In genomic region chr6:329888-330691, GRCh38 we compare ENCODE assay signal across 15 cellular contexts. TPM values are rescaled to one million over a fixed set of nuclear protein-coding genes. Genes with fewer than 3 reads are reported as not detected.
A peak's percentile ranks its signal among the peaks of the same experiment; 100 is the strongest.
DNase-seq lines count a peak whose midpoint lies in the region; ATAC-seq, FAIRE-seq and TF ChIP-seq lines count a peak whose summit lies in the region.
"Had no signal": no experiment of that assay in that cellular context is flagged by ENCODE, and none has a peak within 500 bp of the region (broad histone marks: within the 10 kb centered on the region; RNA-seq: fewer than 3 reads in every experiment).

No MANE protein-coding gene starts in this region.

- no peak for ATAC-seq in GM19324 (IDR thresholded peaks at IDR 0.05; ENCODE audit: low FRiP score, unreplicated experiment)

- no peak overlapping the region for H2BK5ac ChIP-seq in H1 (ENCODE audit: low read depth, low read length)

- H3K27ac ChIP-seq in H1 (ENCODE audit: low read depth, low read length): no peak overlapping the region

- H3K18ac ChIP-seq in H1 (ENCODE audit: extremely low read depth, low read length): no peak overlapping the region

- no peak overlapping the region for H4K91ac ChIP-seq in H1 (replicated peaks; ENCODE audit: insufficient read length, low read length)

- peaks cover 31 to 86% of the 10 kb centered on the region in 2 experiments for H3K9me3 ChIP-seq in H1 (ENCODE audit: insufficient read depth in 2 of 2, low read depth in 1 of 2, low read length in 1 of 2)

- H3K4me3 ChIP-seq in GM12865 (ENCODE audit: low read depth, low read length): peak overlapping the region; percentile 54
- H3K4me3 ChIP-seq in H1 (ENCODE audit: extremely low read depth in 1 of 4, insufficient read depth in 2 of 4, low read depth in 3 of 4, low read length in 4 of 4): no peak overlapping the region

- H2BK15ac ChIP-seq in H1 (ENCODE audit: low read length): no peak overlapping the region

- no peak for TF ChIP-seq EP300 in H1 (IDR thresholded peaks at IDR 0.05; ENCODE audit: borderline replicate concordance in 1 of 2, low read depth in 2 of 2, low read length in 2 of 2)

- FAIRE-seq in H1 (lab: Jason Lieb, UNC): no peak

- no peak overlapping the region for H4K8ac ChIP-seq in H1 (ENCODE audit: extremely low read depth, insufficient read depth, low read length)

- no peaks in the 10 kb centered on the region for H3K4me1 Mint-ChIP-seq in type B pancreatic cell (ENCODE audit: unreplicated experiment)

- TF ChIP-seq CTCF in GM12865 (IDR thresholded peaks at IDR 0.05; ENCODE audit: insufficient read depth, low read depth, low read length, missing control alignments): no peak
- TF ChIP-seq CTCF in H1 (IDR thresholded peaks at IDR 0.05; ENCODE audit: control extremely low read depth in 1 of 3, insufficient read depth in 1 of 3, low read depth in 1 of 3, low read length in 3 of 3): peak in 1 of 3 experiments; percentile 23; a peak in 1 of 4 replicates
- no peak for TF ChIP-seq CTCF in type B pancreatic cell (conservative IDR thresholded peaks at IDR 0.05)

- H3K23me2 ChIP-seq in H1 (ENCODE audit: low read depth, low read length): no peaks in the 10 kb centered on the region

- H3K79me2 ChIP-seq in H1 (ENCODE audit: control insufficient read depth in 1 of 2, insufficient read depth in 2 of 2, low read length in 2 of 2): no peaks in the 10 kb centered on the region

- no peak overlapping the region for H3K4ac ChIP-seq in H1 (replicated peaks; ENCODE audit: insufficient read length, low read depth, low read length)

- DNase-seq in GM12865 (ENCODE audit: low read depth) (peak; percentile 88), HT1080 (ENCODE audit: low read depth) (peak; percentile 37), H1 (ENCODE audit: low read depth in 1 of 2, low spot score in 2 of 2) (no peak), posterior vena cava (ENCODE audit: low spot score) (peak; percentile 76), type B pancreatic cell (ENCODE audit: extremely low spot score, unreplicated experiment) (no peak), DMS 273 treated with DMSO at 0.1 percent for 48 hours (lab: John Stamatoyannopoulos, UW) (no peak), G401 (ENCODE audit: low spot score) (no peak)
- DNase-seq: activated CD4-positive, alpha-beta T cell treated with anti-CD3 and anti-CD28 coated beads, Interleukin-2, amount 50 U/mL, for 4 hours; activated gamma-delta T cell; caudate nucleus; CD4-positive, CD25-positive, alpha-beta regulatory T cell; HCEC 1CT; OCI-M1; retina had no signal

- CTCF ChIA-PET in H1 (lab: Charles Lee; ENCODE audit: partially characterized antibody): interaction anchor here (1.4 to 2.0 kb wide), 3 partner anchors 8 to 139 kb away, joined by 3 to 6 read pairs (median 4); no protein-coding TSS in a partner anchor

- no peak overlapping the region for H3K14ac ChIP-seq in H1 (ENCODE audit: insufficient read length)

- H3K36me3 Mint-ChIP-seq in type B pancreatic cell: peaks cover 6% of the 10 kb centered on the region

- TF ChIP-seq POLR2A in H1 (IDR thresholded peaks at IDR 0.05; ENCODE audit: control extremely low read depth in 1 of 2, low read depth in 2 of 2, low read length in 2 of 2): no peak

- H3K27me3 ChIP-seq in H1 (replicated peaks in 1 of 4; ENCODE audit: control insufficient read depth in 3 of 4, extremely low read depth in 1 of 4, insufficient read depth in 3 of 4, low read length in 3 of 4): no peaks in the 10 kb centered on the region

- H4K5ac ChIP-seq in H1 (ENCODE audit: insufficient read length, low read depth, low read length): no peak overlapping the region

- no peaks in the 10 kb centered on the region for H3K9me3 Mint-ChIP-seq in type B pancreatic cell

- in situ Hi-C loops in G401 (cut with HindIII; ENCODE audit: low sequenced_read_pairs): no loop called here

- H3K36me3 ChIP-seq in H1 (ENCODE audit: control insufficient read depth in 2 of 4, insufficient read depth in 4 of 4, low read length in 3 of 4): no peaks in the 10 kb centered on the region

- H2AFZ ChIP-seq in H1 (ENCODE audit: low read length): no peak overlapping the region

- no peak overlapping the region for H2AK5ac ChIP-seq in H1 (ENCODE audit: low read depth, low read length)

- 81% methylated on average over 15 of the region's 15 CpGs; no CpG with 5 or more reads in 1 of the 2 experiments for WGBS in H1 (ENCODE audit: extremely low coverage in 1 of 2, insufficient coverage in 1 of 2, insufficient read length in 1 of 2, insufficient replicate concordance in 2 of 2, low coverage in 1 of 2, low lambda C conversion rate in 2 of 2, missing lambda C conversion rate in 1 of 2), 2 experiments

- H2BK12ac ChIP-seq in H1 (ENCODE audit: low read depth, low read length): no peak overlapping the region

- no peak overlapping the region for H3K4me3 Mint-ChIP-seq in type B pancreatic cell
- H3K4me3 Mint-ChIP-seq: CD4-positive, CD25-positive, alpha-beta regulatory T cell had no signal

- intact Hi-C loops in posterior vena cava (cut with DNase I): no loop called here

- H4K20me1 ChIP-seq in H1 (replicated peaks in 1 of 2; ENCODE audit: control insufficient read depth in 1 of 2, insufficient read depth in 2 of 2, low read length in 2 of 2): no peaks in the 10 kb centered on the region

- no peak overlapping the region for H3K27ac Mint-ChIP-seq in type B pancreatic cell
- H3K27ac Mint-ChIP-seq: CD4-positive, CD25-positive, alpha-beta regulatory T cell had no signal

- peak in 1 of 2 experiments; percentile 14; a peak in 1 of 4 replicates for TF ChIP-seq RAD21 in H1 (IDR thresholded peaks at IDR 0.05 in 1 of 2, conservative IDR thresholded peaks at IDR 0.05 in 1 of 2; ENCODE audit: low read depth in 2 of 2, low read length in 2 of 2)

- POLR2A ChIA-PET in H1 (lab: Charles Lee; ENCODE audit: partially characterized antibody): interaction anchor here (1.3 kb wide), 1 partner anchor 12 kb away, joined by 5 read pairs; no protein-coding TSS in a partner anchor

- H3K56ac ChIP-seq in H1 (replicated peaks; ENCODE audit: insufficient read length, low read depth, low read length): no peak overlapping the region

- H2BK20ac ChIP-seq in H1 (ENCODE audit: low read length): no peak overlapping the region

- H3K9ac ChIP-seq in H1 (replicated peaks in 1 of 4; ENCODE audit: extremely low read depth in 1 of 4, low read depth in 3 of 4, low read length in 3 of 4): no peak overlapping the region

- no peak overlapping the region for H2BK120ac ChIP-seq in H1 (replicated peaks; ENCODE audit: low read depth, low read length)

- H3K4me1 ChIP-seq in H1 (replicated peaks in 1 of 4; ENCODE audit: control insufficient read depth in 3 of 4, insufficient read depth in 4 of 4, low read length in 3 of 4): no peaks in the 10 kb centered on the region

- no peak overlapping the region for H3K23ac ChIP-seq in H1 (ENCODE audit: insufficient read length)

- no peaks in the 10 kb centered on the region for H3K79me1 ChIP-seq in H1 (ENCODE audit: low read depth, low read length)

- no peak overlapping the region for H3K4me2 ChIP-seq in H1 (ENCODE audit: insufficient read depth in 1 of 2, low read depth in 2 of 2, low read length in 2 of 2)

- H3K27me3 Mint-ChIP-seq in type B pancreatic cell: no peaks in the 10 kb centered on the region
- H3K27me3 Mint-ChIP-seq: CD4-positive, CD25-positive, alpha-beta regulatory T cell had no signal

TF ChIP-seq in H1, 55 proteins besides CTCF, POLR2A, EP300 and RAD21:
- TF ChIP-seq CREB1 (IDR thresholded peaks at IDR 0.05) (peak; percentile 34; the same call in 1 of the 2 replicates), ZNF274 (IDR thresholded peaks at IDR 0.05; ENCODE audit: borderline replicate concordance, extremely low read depth, low read length) (no peak), TEAD4 (IDR thresholded peaks at IDR 0.05; ENCODE audit: low read depth, low read length) (no peak)

RNA-seq across cellular contexts. Expression of gene DUSP22, which starts 37.8 kb away (rescaled TPM):
- total RNA-seq in HT1080 (2014; rRNA removed; shearing (Covaris generic)): 8.9 and 11.5 TPM in 2 replicates
- polyA plus RNA-seq in HT1080 (2015; cell fraction: cytosol; rRNA removed): 11.0 and 13.2 TPM in 2 replicates
- 17.7 and 17.8 TPM in 2 replicates for polyA plus RNA-seq in HT1080 (2015; cell fraction: nucleus; rRNA removed)
- total RNA-seq in H1 (2021; fragmentation: NEBNext Ultra II Directional; extraction: Animal tissue kit (Norgen Biotek cat#: 25700)): 29.8 and 32.4 TPM in 2 replicates
- polyA plus RNA-seq in H1 (2011; rRNA removed): 15.5 and 27.2 TPM in 2 replicates
- polyA plus RNA-seq in H1 (2011; cell fraction: cytosol; rRNA removed): 24.9 TPM
- 31.8 TPM for polyA plus RNA-seq in H1 (2011; cell fraction: nucleus; rRNA removed)
- 25.3 to 32.8 TPM (median 28.0 TPM) in 4 replicates for polyA plus RNA-seq in H1 (2012, experiment 1 of 2)
- polyA plus RNA-seq in H1 (2012, experiment 2 of 2): 25.0 TPM
- polyA plus RNA-seq in H1 (2013, experiment 1 of 2): 16.8 TPM
- polyA plus RNA-seq in H1 (2013, experiment 2 of 2): 17.0 TPM
- polyA minus RNA-seq in H1 (2011; rRNA and poly(A)+ RNA removed): 19.7 and 20.7 TPM in 2 replicates
- polyA minus RNA-seq in H1 (2011; cell fraction: cytosol; rRNA and poly(A)+ RNA removed): 8.5 TPM
- 19.9 TPM for polyA minus RNA-seq in H1 (2011; cell fraction: nucleus; rRNA and poly(A)+ RNA removed)
- total RNA-seq in posterior vena cava (10 to 100 TPM; 45.7 to 51.8 TPM), type B pancreatic cell (ENCODE audit: low replicate concordance) (20.2 and 25.0 TPM in 2 replicates)
- 16.6 and 16.9 TPM in 2 replicates for total RNA-seq in G401 (2014; rRNA removed; shearing (Covaris generic))

Comparison
In these comparisons a context has a peak if more than half of its experiments do, and no peak if none do; other contexts are left out.
1. DNase-seq: peak in GM12865 (single experiment), HT1080 (single experiment) and posterior vena cava (single experiment); none in H1 (0 of 2), type B pancreatic cell (single experiment), DMS 273 treated with DMSO at 0.1 percent for 48 hours (single experiment) and G401 (single experiment).